25 cellular contexts compared by ENCODE assay signal in genomic region chr5:178364326-178364675, GRCh38.
"Had no signal": no experiment of that assay in that cellular context is flagged by ENCODE, and none has a peak within 500 bp of the region (broad histone marks: within the 10 kb centered on the region; RNA-seq: fewer than 3 reads in every experiment).

No MANE protein-coding gene starts in this region.

- H3K27ac Mint-ChIP-seq: activated CD4-positive, alpha-beta T cell treated with anti-CD3 and anti-CD28 coated beads for 36 hours; activated CD8-positive, alpha-beta memory T cell treated with anti-CD3 and anti-CD28 coated beads, Interleukin-2, amount 10 ng/mL, durations not matched to agents 7 days and 5 days; activated CD8-positive, alpha-beta T cell treated with anti-CD3 and anti-CD28 coated beads, Interleukin-2, amount 10 ng/mL, durations not matched to agents 7 days and 5 days; activated naive CD4-positive, alpha-beta T cell treated with anti-CD3 and anti-CD28 coated beads, Interleukin-2, amount 50 U/mL, for 24 hours; activated naive CD8-positive, alpha-beta T cell treated with anti-CD3 and anti-CD28 coated beads, Interleukin-2, amount 50 U/mL, for 24 hours; activated T-helper 2 cell treated with anti-CD3 and anti-CD28 coated beads, Interferon-gamma antibody, Interleukin-2, Interleukin-4, amounts not matched to agents 10 μg/mL and 5 μg/mL and 100 μg/mL, durations not matched to agents 14 hours and 24 hours and 36 hours; T-cell; T-helper 2 cell treated with Interferon-gamma antibody and Interleukin-4, amounts not matched to agents 5 μg/mL and 100 μg/mL, for 36 hours had no signal

- H3K27ac ChIP-seq: gastroesophageal sphincter, hepatocyte, ovary, prostate gland, right atrium auricular region, thoracic aorta had no signal

- DNase-seq: activated CD4-positive, alpha-beta T cell treated with anti-CD3 and anti-CD28 coated beads for 36 hours; activated CD4-positive, CD25-positive, alpha-beta regulatory T cell; activated CD8-positive, alpha-beta memory T cell treated with anti-CD3 and anti-CD28 coated beads, Interleukin-2, amount 10 ng/mL, durations not matched to agents 7 days and 5 days; activated CD8-positive, alpha-beta T cell treated with anti-CD3 and anti-CD28 coated beads, Interleukin-2, amount 10 ng/mL, durations not matched to agents 7 days and 5 days; activated naive CD8-positive, alpha-beta T cell treated with anti-CD3 and anti-CD28 coated beads, Interleukin-2, amount 50 U/mL, for 24 hours; activated T-cell treated with anti-CD3 and anti-CD28 coated beads, Interleukin-2, amount 50 U/mL, for 48 hours; anterior cingulate cortex; effector memory CD4-positive, alpha-beta T cell; islet precursor cell; naive thymus-derived CD8-positive, alpha-beta T cell; ovary; stimulated activated CD4-positive, alpha-beta T cell treated with anti-CD3 and anti-CD28 coated beads, Interleukin-15, amount 100 ng/mL, for 24 hours; stimulated activated naive CD4-positive, alpha-beta T cell treated with Interleukin-2 at 50 U/mL for 16 hours; T-cell; trophoblast cell had no signal

- H3K4me1 ChIP-seq: gastroesophageal sphincter, prostate gland, right atrium auricular region had no signal

- ATAC-seq: activated CD4-positive, alpha-beta T cell treated with anti-CD3 and anti-CD28 coated beads for 36 hours; activated CD8-positive, alpha-beta memory T cell treated with anti-CD3 and anti-CD28 coated beads, Interleukin-2, amount 10 ng/mL, durations not matched to agents 7 days and 5 days; activated CD8-positive, alpha-beta T cell treated with anti-CD3 and anti-CD28 coated beads, Interleukin-2, amount 10 ng/mL, durations not matched to agents 7 days and 5 days; activated naive CD8-positive, alpha-beta T cell treated with anti-CD3 and anti-CD28 coated beads, Interleukin-2, amount 50 U/mL, for 24 hours; gastroesophageal sphincter; naive thymus-derived CD8-positive, alpha-beta T cell; T-cell had no signal

- H3K9me3 Mint-ChIP-seq: activated naive CD4-positive, alpha-beta T cell treated with anti-CD3 and anti-CD28 coated beads, Interleukin-2, amount 50 U/mL, for 24 hours; activated T-helper 2 cell treated with anti-CD3 and anti-CD28 coated beads, Interferon-gamma antibody, Interleukin-2, Interleukin-4, amounts not matched to agents 10 μg/mL and 5 μg/mL and 100 μg/mL, durations not matched to agents 14 hours and 24 hours and 36 hours; central memory CD8-positive, alpha-beta T cell; T-helper 2 cell treated with Interferon-gamma antibody and Interleukin-4, amounts not matched to agents 5 μg/mL and 100 μg/mL, for 36 hours had no signal

- H3K27me3 ChIP-seq: hepatocyte, ovary, right atrium auricular region had no signal

- H3K4me1 Mint-ChIP-seq: activated CD4-positive, alpha-beta T cell treated with anti-CD3 and anti-CD28 coated beads for 36 hours; activated CD8-positive, alpha-beta memory T cell treated with anti-CD3 and anti-CD28 coated beads, Interleukin-2, amount 10 ng/mL, durations not matched to agents 7 days and 5 days; activated naive CD4-positive, alpha-beta T cell treated with anti-CD3 and anti-CD28 coated beads, Interleukin-2, amount 50 U/mL, for 24 hours; activated naive CD8-positive, alpha-beta T cell treated with anti-CD3 and anti-CD28 coated beads, Interleukin-2, amount 50 U/mL, for 24 hours; central memory CD8-positive, alpha-beta T cell; T-cell had no signal

- H3K9me3 ChIP-seq: gastroesophageal sphincter, ovary, prostate gland, right atrium auricular region, thoracic aorta had no signal

- H3K4me3 ChIP-seq: gastroesophageal sphincter, hepatocyte, ovary, prostate gland, right atrium auricular region, smooth muscle cell, thoracic aorta had no signal

- H3K4me2 ChIP-seq: hepatocyte, smooth muscle cell had no signal

- H3K36me3 Mint-ChIP-seq: activated CD8-positive, alpha-beta memory T cell treated with anti-CD3 and anti-CD28 coated beads, Interleukin-2, amount 10 ng/mL, durations not matched to agents 7 days and 5 days; activated naive CD4-positive, alpha-beta T cell treated with anti-CD3 and anti-CD28 coated beads, Interleukin-2, amount 50 U/mL, for 24 hours; naive thymus-derived CD8-positive, alpha-beta T cell; T-cell had no signal

- H3K27me3 Mint-ChIP-seq: activated CD4-positive, alpha-beta T cell treated with anti-CD3 and anti-CD28 coated beads for 36 hours; activated naive CD4-positive, alpha-beta T cell treated with anti-CD3 and anti-CD28 coated beads, Interleukin-2, amount 50 U/mL, for 24 hours had no signal

- H3K4me3 Mint-ChIP-seq: activated CD4-positive, alpha-beta T cell treated with anti-CD3 and anti-CD28 coated beads for 36 hours; activated CD8-positive, alpha-beta memory T cell treated with anti-CD3 and anti-CD28 coated beads, Interleukin-2, amount 10 ng/mL, durations not matched to agents 7 days and 5 days; activated CD8-positive, alpha-beta T cell treated with anti-CD3 and anti-CD28 coated beads, Interleukin-2, amount 10 ng/mL, durations not matched to agents 7 days and 5 days; activated naive CD4-positive, alpha-beta T cell treated with anti-CD3 and anti-CD28 coated beads, Interleukin-2, amount 50 U/mL, for 24 hours; activated naive CD8-positive, alpha-beta T cell treated with anti-CD3 and anti-CD28 coated beads, Interleukin-2, amount 50 U/mL, for 24 hours; central memory CD8-positive, alpha-beta T cell; naive thymus-derived CD8-positive, alpha-beta T cell; T-cell; T-helper 2 cell treated with Interferon-gamma antibody and Interleukin-4, amounts not matched to agents 5 μg/mL and 100 μg/mL, for 36 hours had no signal

- H3K36me3 ChIP-seq: gastroesophageal sphincter, ovary, prostate gland, right atrium auricular region, thoracic aorta had no signal
